In the genomic region with DNA sequence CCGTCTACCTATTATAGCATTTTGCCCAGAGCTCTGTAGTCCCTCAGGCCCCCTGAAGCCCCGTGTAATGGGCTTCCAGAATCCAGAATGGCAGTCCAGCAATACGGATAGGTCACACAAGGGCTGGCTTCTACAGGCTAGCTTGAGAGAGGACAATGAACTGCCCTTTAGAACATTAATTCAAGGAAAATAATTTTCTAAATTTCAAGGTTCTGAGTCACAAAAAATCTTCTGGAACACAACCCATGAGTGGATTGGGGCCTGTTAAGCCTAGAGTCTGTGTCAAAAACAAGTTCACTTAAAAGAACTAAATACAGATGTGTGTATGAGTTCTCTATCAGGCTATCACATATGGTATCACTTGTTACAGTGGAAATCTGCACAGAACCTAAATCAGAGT, we compare ENCODE assay signal across 19 cellular contexts. TPM values are rescaled to one million over a fixed set of nuclear protein-coding genes. Genes with fewer than 3 reads are reported as not detected.
DNase-seq lines count a peak whose midpoint lies in the region; ATAC-seq and TF ChIP-seq lines count a peak whose summit lies in the region.
"Had no signal": no experiment of that assay in that cellular context is flagged by ENCODE, and none has a peak within 500 bp of the region (broad histone marks: within the 10 kb centered on the region; RNA-seq: fewer than 3 reads in every experiment).

No MANE protein-coding gene starts in this region.

- 75% methylated on average over 3 of the region's 3 CpGs for WGBS in right cardiac atrium
- WGBS in heart right ventricle, 2 donors: 82 to 99% methylated on average over 3 of the region's 3 CpGs
- WGBS in gastroesophageal sphincter (ENCODE audit: low coverage in 1 of 2), 2 donors: 48% methylated on average over 3 of the region's 3 CpGs
- WGBS in right lobe of liver (ENCODE audit: insufficient coverage, low coverage, low lambda C conversion rate, missing lambda C conversion rate): 100% methylated on average over 3 of the region's 3 CpGs

- TF ChIP-seq EP300 in gastroesophageal sphincter (IDR thresholded peaks at IDR 0.05): no peak

- DNase-seq in right cardiac atrium: no peak
- no peak for DNase-seq in heart right ventricle
- peak; percentile 63 for DNase-seq in astrocyte of the hippocampus (ENCODE audit: low read depth, low spot score)
- no peak for DNase-seq in right lobe of liver
- DNase-seq in vagina (ENCODE audit: extremely low spot score in 2 of 2): no peak
- DNase-seq in DMS153 treated with DMSO at 0.1 percent for 48 hours (lab: John Stamatoyannopoulos, UW; ENCODE audit: unreplicated experiment): no peak
- DNase-seq: activated effector memory CD4-positive, alpha-beta T cell treated with Interleukin-2 at 50 U/mL for 16 hours; esophagus squamous epithelium; left ventricle myocardium superior; NCI-H187 treated with DMSO at 0.1 percent for 48 hours; NCI-H446 treated with DMSO at 0.1 percent for 48 hours; ovary; Right ventricle myocardium superior; T-helper 17 cell had no signal

- TF ChIP-seq CTCF in heart right ventricle (IDR thresholded peaks at IDR 0.05) (no peak), gastroesophageal sphincter (IDR thresholded peaks at IDR 0.05) (no peak), right lobe of liver (IDR thresholded peaks at IDR 0.05) (no peak), vagina (IDR thresholded peaks at IDR 0.05) (no peak)

- no peak for ATAC-seq in right cardiac atrium
- no peak for ATAC-seq in heart right ventricle
- peak; percentile 36 for ATAC-seq in gastroesophageal sphincter
- ATAC-seq in right lobe of liver: no peak
- ATAC-seq in GM18498 (IDR thresholded peaks at IDR 0.05; ENCODE audit: unreplicated experiment): no peak
- ATAC-seq: HepG2; left ventricle myocardium superior; stimulated activated effector memory CD8-positive, alpha-beta T cell treated with anti-CD3 and anti-CD28 coated beads, Interleukin-12 subunit alpha, Interleukin-12 subunit beta, amount 100 ng/mL, for 72 hours; T-helper 17 cell had no signal

- TF ChIP-seq POLR2A in gastroesophageal sphincter (IDR thresholded peaks at IDR 0.05): no peak
- TF ChIP-seq POLR2A in right lobe of liver (IDR thresholded peaks at IDR 0.05): no peak
- TF ChIP-seq POLR2A in vagina (IDR thresholded peaks at IDR 0.05): no peak

- H3K27ac ChIP-seq in right cardiac atrium (ENCODE audit: low read length): peak overlapping the region; percentile 64
- no peak overlapping the region for H3K27ac ChIP-seq in heart right ventricle
- peak overlapping the region in 2 of 4 donors; percentile 1 to 50 for H3K27ac ChIP-seq in gastroesophageal sphincter
- H3K27ac ChIP-seq in right lobe of liver: no peak overlapping the region
- H3K27ac ChIP-seq in vagina: no peak overlapping the region
- H3K27ac ChIP-seq: ovary had no signal

- H3K36me3 ChIP-seq in heart right ventricle (peaks cover 0 to 64% (median 11%) of the 10 kb centered on the region in 9 donors), gastroesophageal sphincter (peaks cover 0 to 26% of the 10 kb centered on the region in 2 donors), right lobe of liver (peaks cover 0 to 31% (median 2%) of the 10 kb centered on the region in 4 donors), vagina (peaks cover 0 to 6% of the 10 kb centered on the region in 2 donors)
- H3K36me3 ChIP-seq: ascending aorta, ovary had no signal

- no peaks in the 10 kb centered on the region for H3K9me3 ChIP-seq in right cardiac atrium (ENCODE audit: control insufficient read depth, low read length)
- no peaks in the 10 kb centered on the region for H3K9me3 ChIP-seq in heart right ventricle
- H3K9me3 ChIP-seq in gastroesophageal sphincter: no peaks in the 10 kb centered on the region
- no peaks in the 10 kb centered on the region for H3K9me3 ChIP-seq in right lobe of liver
- H3K9me3 ChIP-seq in vagina: no peaks in the 10 kb centered on the region
- H3K9me3 ChIP-seq: ascending aorta, esophagus squamous epithelium, ovary had no signal

- H3K4me3 ChIP-seq in right cardiac atrium (ENCODE audit: low read length) (no peak overlapping the region), heart right ventricle (no peak overlapping the region), gastroesophageal sphincter (no peak overlapping the region), right lobe of liver (no peak overlapping the region), vagina (no peak overlapping the region)
- H3K4me3 ChIP-seq: ascending aorta, esophagus squamous epithelium, ovary had no signal

- H3K4me1 ChIP-seq in right cardiac atrium (ENCODE audit: control insufficient read depth, insufficient read depth, low read length): peaks cover 1% of the 10 kb centered on the region
- H3K4me1 ChIP-seq in heart right ventricle: peaks cover 0 to 40% (median 11%) of the 10 kb centered on the region in 9 donors
- peaks cover 0 to 41% (median 0%) of the 10 kb centered on the region in 3 donors for H3K4me1 ChIP-seq in gastroesophageal sphincter
- H3K4me1 ChIP-seq in right lobe of liver: no peaks in the 10 kb centered on the region
- H3K4me1 ChIP-seq in vagina: no peaks in the 10 kb centered on the region

- H3K27me3 ChIP-seq in right cardiac atrium (ENCODE audit: control insufficient read depth, insufficient read depth) (no peaks in the 10 kb centered on the region), heart right ventricle (no peaks in the 10 kb centered on the region), gastroesophageal sphincter (no peaks in the 10 kb centered on the region), right lobe of liver (no peaks in the 10 kb centered on the region), vagina (no peaks in the 10 kb centered on the region)
- H3K27me3 ChIP-seq: ascending aorta, esophagus squamous epithelium, ovary had no signal

- intact Hi-C loops in right cardiac atrium (cut with DNase I) (no loop called here), heart right ventricle (cut with DNase I) (no loop called here), right lobe of liver (cut with DNase I) (no loop called here), vagina (cut with DNase I) (no loop called here)

RNA-seq across cellular contexts. Expression of gene DCP1A, which starts 28.8 kb away (rescaled TPM):
- total RNA-seq in right cardiac atrium (10 to 100 TPM; 21.6 to 28.7 (median 22.1) TPM), heart right ventricle (10 to 100 TPM; 16.0 to 24.1 (median 19.5) TPM), gastroesophageal sphincter (10 to 100 TPM; 20.7 to 37.4 (median 27.1) TPM), right lobe of liver (10 to 100 TPM in 1 of 6 experiments, 1 to 10 TPM in 5; 5.7 to 12.1 (median 7.1) TPM), vagina (32.9 TPM)
- polyA plus RNA-seq in right cardiac atrium (6.0 TPM), heart right ventricle (1 to 10 TPM; 4.5 to 8.4 TPM)
